ENCODE assay signal across 24 cellular contexts in genomic region chr2:2931676-2932075, GRCh38.
"Had no signal": no experiment of that assay in that cellular context is flagged by ENCODE, and none has a peak within 500 bp of the region (broad histone marks: within the 10 kb centered on the region; RNA-seq: fewer than 3 reads in every experiment).

No MANE protein-coding gene starts in this region.

- H3K9ac ChIP-seq: KMS-11 had no signal

- FAIRE-seq: HTR-8/SVneo, K562 had no signal

- H3K36me3 Mint-ChIP-seq: IgD-negative memory B cell had no signal

- H3K4me3 ChIP-seq: K562, SJSA1, SK-N-MC had no signal

- H3K4me1 ChIP-seq: SJSA1 had no signal

- H3K27me3 ChIP-seq: SJSA1 had no signal

- H3K4me1 Mint-ChIP-seq: IgD-negative memory B cell had no signal

- H3K27ac ChIP-seq: HL-60, KMS-11, SJSA1, SK-N-MC had no signal

- H3K4me2 ChIP-seq: KMS-11 had no signal

- H3K4me3 Mint-ChIP-seq: IgD-negative memory B cell had no signal

- H3K36me3 ChIP-seq: SJSA1 had no signal

- H3K27ac Mint-ChIP-seq: IgD-negative memory B cell had no signal

- DNase-seq: Kasumi-1, MM.1S, NCI-H1092 treated with DMSO at 0.1 percent for 48 hours, NCI-H1436, NCI-H187, NCI-H2029, NCI-H2081 treated with DMSO at 0.1 percent for 48 hours, NCI-H2171, NCI-H226, NCI-H446, NCI-H510A, NCI-H524 treated with DMSO at 0.1 percent for 48 hours, NCI-H69, NCI-H774, Right ventricle myocardium superior, RPMI8226, SIG-M5 had no signal
